In genomic region chr3:72112435-72112834, GRCh38 we compare ENCODE assay signal across 11 cellular contexts.
"Had no signal": no experiment of that assay in that cellular context is flagged by ENCODE, and none has a peak within 500 bp of the region (broad histone marks: within the 10 kb centered on the region; RNA-seq: fewer than 3 reads in every experiment).

No MANE protein-coding gene starts in this region.

- H3K4me2 ChIP-seq: KMS-11 had no signal

- H2AFZ ChIP-seq: GM23248 had no signal

- DNase-seq: GM23248, GOT3, H9, HCEC 1CT, HFFc6, IMR-90, Karpas-422, KBM-7 had no signal

- FAIRE-seq: H54 had no signal

- H3K4me3 ChIP-seq: GM23248 had no signal

- H3K27ac ChIP-seq: GM23248, HL-60, KMS-11 had no signal

- H3K9ac ChIP-seq: GM23248, KMS-11 had no signal
